ENCODE assay signal across 8 cellular contexts in genomic region chr1:1206376-1207253, GRCh38. TPM values are rescaled to one million over a fixed set of nuclear protein-coding genes. Genes with fewer than 3 reads are reported as not detected.
DNase-seq lines count a peak whose midpoint lies in the region; ATAC-seq and TF ChIP-seq lines count a peak whose summit lies in the region.

Gene TNFRSF18, minus strand, starts transcription at chr1:1206592. Its CDS starts 21 bp downstream, at chr1:1206571.

- H3K9me2 ChIP-seq in GM23338 (ENCODE audit: insufficient read depth) = no peaks in the 10 kb centered on the region

- H3K4me3 ChIP-seq in GM23338 (peak within 1 kb of the TSS; percentile 52), epithelial cell of proximal tubule (ENCODE audit: low read depth, low read length) (peak within 1 kb of the TSS; percentile 5), sigmoid colon (peak within 1 kb of the TSS in 3 of 4 donors; percentile 3 to 27 (median 24))

- no peaks in the 10 kb centered on the region for H3K79me2 ChIP-seq in GM23338 (replicated peaks; ENCODE audit: insufficient read depth)

- no peaks in the 10 kb centered on the region for H3K36me3 ChIP-seq in GM23338 (ENCODE audit: insufficient read depth)
- H3K36me3 ChIP-seq in sigmoid colon = no peaks in the 10 kb centered on the region

- DNase-seq in GM23338 (ENCODE audit: low spot score) (peak; percentile 68), epithelial cell of proximal tubule (ENCODE audit: low read depth) (no peak), sigmoid colon (no peak), G401 (ENCODE audit: low spot score) (no peak)

- H3K27me3 Mint-ChIP-seq in GM23338 (ENCODE audit: insufficient read depth, low read depth, poor library complexity) = peaks cover 7% of the 10 kb centered on the region

- peak within 1 kb of the TSS; percentile 56 for H3K4me3 Mint-ChIP-seq in GM23338

- no peaks in the 10 kb centered on the region for H3K9me3 ChIP-seq in sigmoid colon

- H3K27me3 ChIP-seq in GM23338 (ENCODE audit: insufficient read depth) (peaks cover 13% of the 10 kb centered on the region; the same call in 1 of the 2 replicates), sigmoid colon (peaks cover 4 to 49% (median 28%) of the 10 kb centered on the region in 3 donors)

- TF ChIP-seq POLR2A in sigmoid colon (IDR thresholded peaks at IDR 0.05) = no peak

- intact Hi-C loops in sigmoid colon (cut with DNase I) = loop anchor here (5.0 kb wide), 1 partner anchor 49 kb away; no protein-coding TSS in a partner anchor

- H3K27ac Mint-ChIP-seq in GM23338 = no peak within 1 kb of the TSS

- H3K36me3 Mint-ChIP-seq in GM23338 (ENCODE audit: low read depth) = no peaks in the 10 kb centered on the region

- no peaks in the 10 kb centered on the region for H4K20me1 ChIP-seq in GM23338 (replicated peaks; ENCODE audit: insufficient read depth)

- H2AFZ ChIP-seq in GM23338 = peak within 1 kb of the TSS; percentile 56

- in situ Hi-C loops in G401 (cut with HindIII; ENCODE audit: low sequenced_read_pairs) = no loop called here

- H3K4me1 Mint-ChIP-seq in GM23338 = no peaks in the 10 kb centered on the region

- ATAC-seq in GM23338 = peak; percentile 67
- no peak for ATAC-seq in GM21528 (IDR thresholded peaks at IDR 0.05; ENCODE audit: low FRiP score, unreplicated experiment)
- no peak for ATAC-seq in GM19395 (IDR thresholded peaks at IDR 0.05; ENCODE audit: unreplicated experiment)
- no peak for ATAC-seq in HG03159 (IDR thresholded peaks at IDR 0.05; ENCODE audit: unreplicated experiment)

- H3K4me2 ChIP-seq in GM23338 = peak within 1 kb of the TSS; percentile 76

- H3K27ac ChIP-seq in GM23338 (ENCODE audit: low read depth) (no peak within 1 kb of the TSS), VCaP (peak within 1 kb of the TSS; percentile 65; the same call in 1 of the 2 replicates), sigmoid colon (no peak within 1 kb of the TSS)

- H3K9me3 Mint-ChIP-seq in GM23338 = no peaks in the 10 kb centered on the region; the same call in 2 of the 3 replicates

- H3K4me1 ChIP-seq in GM23338 (ENCODE audit: insufficient read depth) (no peaks in the 10 kb centered on the region), sigmoid colon (peaks cover 0 to 29% (median 27%) of the 10 kb centered on the region in 4 donors)

- TF ChIP-seq EP300 in sigmoid colon (IDR thresholded peaks at IDR 0.05) = no peak

- TF ChIP-seq CTCF in GM23338 (conservative IDR thresholded peaks at IDR 0.05; ENCODE audit: low read depth in 2 of 2) (peak; percentile 10 to 32; a peak in 2 of 4 replicates), VCaP (conservative IDR thresholded peaks at IDR 0.05) (peak; percentile 32), epithelial cell of proximal tubule (conservative IDR thresholded peaks at IDR 0.05; ENCODE audit: low read depth, low read length) (no peak), sigmoid colon (IDR thresholded peaks at IDR 0.05) (no peak)

- H3F3A ChIP-seq in GM23338 (replicated peaks; ENCODE audit: low read depth) = no peaks in the 10 kb centered on the region

- whole genome bisulfite sequencing in sigmoid colon, 2 donors = 7 to 13% methylated on average over 59 of the region's 59 CpGs

TF ChIP-seq in GM23338, 12 proteins besides CTCF, POLR2A, EP300 and RAD21 (continues in another document):
- no peak for TF ChIP-seq NANOG (IDR thresholded peaks at IDR 0.05; ENCODE audit: borderline replicate concordance)
- TF ChIP-seq POLR2AphosphoS5 (IDR thresholded peaks at IDR 0.05; ENCODE audit: low read depth) = no peak
- no peak for TF ChIP-seq CREB1 (CRISPR knock-in tag; IDR thresholded peaks at IDR 0.05; ENCODE audit: low read depth)
- no peak for TF ChIP-seq ZNF331 (CRISPR knock-in tag; IDR thresholded peaks at IDR 0.05; ENCODE audit: low read depth)
- no peak for TF ChIP-seq STAT1 (IDR thresholded peaks at IDR 0.05; ENCODE audit: unreplicated experiment)
- no peak for TF ChIP-seq ETS1 (IDR thresholded peaks at IDR 0.05)
- TF ChIP-seq REST (IDR thresholded peaks at IDR 0.05; ENCODE audit: unreplicated experiment) = no peak

RNA-seq across cellular contexts. Expression of gene TNFRSF18, which starts in this region (rescaled TPM):
- total RNA-seq in GM23338 (2014; rRNA removed; shearing (Covaris generic)) = 0.58 and 1.5 TPM in 2 replicates
- polyA plus RNA-seq in GM23338 (2016; fragmentation: Nextera tagmentation; extraction: Ambion mirVana) (0.56 and 1.1 TPM in 2 replicates), sigmoid colon (1 to 10 TPM in 2 of 3 donors, not detected in 1; 1.2 to 3.9 TPM)
- total RNA-seq in epithelial cell of proximal tubule (0.65 and 3.1 TPM in 2 replicates), sigmoid colon (under 1 TPM in 1 of 4 donors, not detected in 3; 0.71 TPM)
- 1.2 TPM in 1 of 2 replicates, not detected in the other for total RNA-seq in G401 (2014; rRNA removed; shearing (Covaris generic))

Comparison
In these comparisons a context has a peak if more than half of its experiments do, and no peak if none do; other contexts are left out.
1. CTCF ChIP-seq: peak in GM23338 (2 of 2) and VCaP (single experiment); none in epithelial cell of proximal tubule (single experiment) and sigmoid colon (0 of 4).
2. Peak in every context shown above with its lines, with median percentiles within 50 percentile points of each other: H3K4me3 ChIP-seq.